ENCODE assay signal across 8 cellular contexts in the genomic region with DNA sequence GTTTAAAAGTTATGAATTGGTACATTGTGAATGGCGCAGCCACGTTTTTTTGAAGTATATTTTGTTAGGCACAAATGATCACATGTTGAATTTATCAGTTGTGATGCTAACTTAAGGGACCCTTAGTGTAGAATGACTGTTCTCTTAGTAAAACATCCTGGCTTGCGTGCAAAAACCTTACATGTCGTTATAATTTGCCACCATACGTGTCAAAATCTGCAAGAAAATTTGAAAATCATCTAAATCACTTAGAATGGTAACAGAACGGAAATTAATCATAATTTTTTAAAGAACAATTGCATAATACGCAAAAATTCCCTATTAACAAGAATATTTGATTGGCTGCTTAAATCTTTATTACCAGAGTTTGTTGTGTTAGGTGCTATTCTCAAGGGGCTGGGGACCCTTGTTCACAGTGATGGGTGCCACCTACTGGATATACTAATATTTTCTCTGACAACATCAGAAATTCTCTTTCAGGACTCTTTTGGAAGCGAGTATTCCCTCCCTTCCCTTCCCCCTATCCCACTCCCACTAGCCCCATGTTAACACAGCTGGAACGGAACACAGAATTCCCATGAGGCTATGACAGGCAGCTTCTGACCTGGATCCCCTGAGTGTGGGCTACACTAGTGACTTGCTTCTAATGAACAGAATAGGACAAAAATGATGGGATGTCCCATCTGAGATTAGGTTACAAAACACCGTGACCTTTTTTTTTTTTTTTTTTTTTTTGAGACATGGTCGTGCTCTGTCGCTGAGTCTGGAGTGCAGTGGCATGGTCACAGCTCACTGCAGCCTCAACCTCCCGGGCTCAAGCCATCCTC.
A peak's percentile ranks its signal among the peaks of the same experiment; 100 is the strongest.
DNase-seq lines count a peak whose midpoint lies in the region; ATAC-seq and TF ChIP-seq lines count a peak whose summit lies in the region.

No MANE protein-coding gene starts in this region.

- H3K27me3 ChIP-seq in CD4-positive, CD25-positive, alpha-beta regulatory T cell (ENCODE audit: control insufficient read depth, insufficient read depth, low read length): no peaks in the 10 kb centered on the region
- H3K27me3 ChIP-seq in RWPE2 (ENCODE audit: insufficient read depth, poor library complexity, severe bottlenecking) (no peaks in the 10 kb centered on the region), foreskin keratinocyte (no peaks in the 10 kb centered on the region)

- no peaks in the 10 kb centered on the region for H3K36me3 Mint-ChIP-seq in CD4-positive, CD25-positive, alpha-beta regulatory T cell

- TF ChIP-seq CTCF in RWPE2 (IDR thresholded peaks at IDR 0.05; ENCODE audit: poor library complexity, severe bottlenecking) (peak; percentile 41), foreskin keratinocyte (conservative IDR thresholded peaks at IDR 0.05) (peak; percentile 55)

- H3K27ac ChIP-seq in CD4-positive, CD25-positive, alpha-beta regulatory T cell (ENCODE audit: insufficient read depth, low read length, poor library complexity, severe bottlenecking): no peak overlapping the region
- H3K27ac ChIP-seq in RWPE2 (ENCODE audit: poor library complexity, severe bottlenecking): no peak overlapping the region
- H3K27ac ChIP-seq in foreskin keratinocyte: no peak overlapping the region

- H3K4me1 ChIP-seq in CD4-positive, CD25-positive, alpha-beta regulatory T cell (ENCODE audit: control insufficient read depth, insufficient read depth, low read length, poor library complexity, severe bottlenecking): no peaks in the 10 kb centered on the region
- H3K4me1 ChIP-seq in RWPE2 (ENCODE audit: insufficient read depth, poor library complexity, severe bottlenecking): peaks cover 15% of the 10 kb centered on the region
- H3K4me1 ChIP-seq in foreskin keratinocyte: peaks cover 4% of the 10 kb centered on the region

- no peak overlapping the region for H3K4me3 ChIP-seq in CD4-positive, CD25-positive, alpha-beta regulatory T cell (ENCODE audit: low read depth, low read length)
- no peak overlapping the region for H3K4me3 ChIP-seq in RWPE2 (ENCODE audit: severe bottlenecking)

- H3K4me1 Mint-ChIP-seq in CD4-positive, CD25-positive, alpha-beta regulatory T cell: no peaks in the 10 kb centered on the region

- H3K27ac Mint-ChIP-seq in CD4-positive, CD25-positive, alpha-beta regulatory T cell: peak overlapping the region in 1 of 3 donors; percentile 66

- no peaks in the 10 kb centered on the region for H3K9me3 Mint-ChIP-seq in CD4-positive, CD25-positive, alpha-beta regulatory T cell

- H3K36me3 ChIP-seq in CD4-positive, CD25-positive, alpha-beta regulatory T cell (ENCODE audit: control insufficient read depth, insufficient read depth, low read length): no peaks in the 10 kb centered on the region
- H3K36me3 ChIP-seq in RWPE2 (ENCODE audit: low read depth): no peaks in the 10 kb centered on the region

- ATAC-seq in CD4-positive, CD25-positive, alpha-beta regulatory T cell (ENCODE audit: low read depth in 2 of 2): no peak
- ATAC-seq in GM18868 (IDR thresholded peaks at IDR 0.05; ENCODE audit: unreplicated experiment): peak; percentile 15
- ATAC-seq in HG03520 (IDR thresholded peaks at IDR 0.05; ENCODE audit: unreplicated experiment): peak; percentile 5
- no peak for ATAC-seq in RWPE2 (ENCODE audit: low read depth)
- ATAC-seq in foreskin keratinocyte: peak; percentile 25

- H3K9me3 ChIP-seq in CD4-positive, CD25-positive, alpha-beta regulatory T cell (ENCODE audit: control insufficient read depth in 2 of 2, low read length in 2 of 2): no peaks in the 10 kb centered on the region
- H3K9me3 ChIP-seq in RWPE2 (ENCODE audit: severe bottlenecking): no peaks in the 10 kb centered on the region

- H3K4me3 Mint-ChIP-seq in CD4-positive, CD25-positive, alpha-beta regulatory T cell: no peak overlapping the region

- DNase-seq in CD4-positive, CD25-positive, alpha-beta regulatory T cell: peak in 2 of 3 donors; percentile 21 to 45
- DNase-seq in RWPE2 (ENCODE audit: low spot score) (no peak), foreskin keratinocyte (no peak), retina (peak; percentile 20)
- DNase-seq in stimulated activated CD4-positive, alpha-beta T cell treated with anti-CD3 and anti-CD28 coated beads, Interleukin-15, amount 100 ng/mL, for 24 hours: no peak
- no peak for DNase-seq in activated naive CD4-positive, alpha-beta T cell treated with anti-CD3 and anti-CD28 coated beads, Interleukin-2, amount 50 U/mL, for 16 hours

- H3K27me3 Mint-ChIP-seq in CD4-positive, CD25-positive, alpha-beta regulatory T cell: peaks cover 8% of the 10 kb centered on the region

Comparison
In these comparisons a context has a peak if more than half of its experiments do, and no peak if none do; other contexts are left out.
1. ATAC-seq: peak in GM18868 (single experiment), HG03520 (single experiment) and foreskin keratinocyte (single experiment); none in CD4-positive, CD25-positive, alpha-beta regulatory T cell (0 of 2) and RWPE2 (single experiment).
2. DNase-seq: peak in CD4-positive, CD25-positive, alpha-beta regulatory T cell (2 of 3) and retina (single experiment); none in RWPE2 (single experiment), foreskin keratinocyte (0 of 2), stimulated activated CD4-positive, alpha-beta T cell treated with anti-CD3 and anti-CD28 coated beads, Interleukin-15, amount 100 ng/mL, for 24 hours (single experiment) and activated naive CD4-positive, alpha-beta T cell treated with anti-CD3 and anti-CD28 coated beads, Interleukin-2, amount 50 U/mL, for 16 hours (single experiment).